In the genomic region with DNA sequence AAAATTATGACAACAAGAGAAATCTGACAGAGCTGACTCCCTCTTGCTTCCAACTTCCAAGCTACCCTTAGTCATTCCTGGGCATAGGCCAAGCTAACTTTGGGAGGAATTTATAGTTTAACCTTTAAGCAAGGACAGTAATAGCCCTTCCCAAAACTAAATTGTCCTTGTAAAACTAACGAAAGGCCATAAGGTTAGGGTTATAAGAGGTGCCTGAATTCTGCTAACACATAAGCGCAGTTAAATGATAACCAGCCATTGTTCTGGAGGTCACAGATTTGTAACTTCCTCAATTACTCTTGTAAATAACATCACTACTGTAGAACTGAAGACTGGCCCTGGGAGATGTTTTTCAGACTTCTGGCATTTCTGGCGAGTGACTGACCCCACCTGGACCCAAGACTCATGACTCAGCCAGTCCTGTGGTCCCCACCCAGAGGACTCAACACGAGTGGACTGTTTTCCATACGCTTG, we compare ENCODE assay signal across 15 cellular contexts.
DNase-seq lines count a peak whose midpoint lies in the region; ATAC-seq, FAIRE-seq and TF ChIP-seq lines count a peak whose summit lies in the region.
"Had no signal": no experiment of that assay in that cellular context is flagged by ENCODE, and none has a peak within 500 bp of the region (broad histone marks: within the 10 kb centered on the region; RNA-seq: fewer than 3 reads in every experiment).

No MANE protein-coding gene starts in this region.

- H3K4me1 ChIP-seq in SK-N-SH (ENCODE audit: control insufficient read depth in 1 of 2, insufficient read depth in 2 of 2, low read depth in 1 of 2, low read length in 1 of 2) (peaks cover 16 to 17% of the 10 kb centered on the region in 2 experiments), Peyer's patch (peaks cover 0 to 31% (median 1%) of the 10 kb centered on the region in 4 donors)

- no peak overlapping the region for H3K27ac Mint-ChIP-seq in stimulated activated effector memory CD8-positive, alpha-beta T cell treated with anti-CD3 and anti-CD28 coated beads, Interleukin-12 subunit alpha, Interleukin-12 subunit beta, amount 100 ng/mL, for 72 hours
- H3K27ac Mint-ChIP-seq: CD4-positive, alpha-beta T cell; dendritic cell treated with granulocyte-macrophage colony-stimulating factor and Interleukin-4, amounts not matched to agents 40 ng/mL and 50 ng/mL, for 4 days; naive thymus-derived CD4-positive, alpha-beta T cell had no signal

- POLR2A ChIA-PET in SK-N-SH (lab: Yijun Ruan, JAX): no interaction called here

- TF ChIP-seq CTCF in SK-N-SH (IDR thresholded peaks at IDR 0.05): no peak
- TF ChIP-seq CTCF in epithelial cell of proximal tubule (conservative IDR thresholded peaks at IDR 0.05; ENCODE audit: low read depth, low read length): peak; percentile 1
- no peak for TF ChIP-seq CTCF in omental fat pad (IDR thresholded peaks at IDR 0.05)
- no peak for TF ChIP-seq CTCF in Peyer's patch (IDR thresholded peaks at IDR 0.05)

- H3K27ac ChIP-seq in SK-N-SH (ENCODE audit: low read depth in 2 of 2, low read length in 1 of 2): peak overlapping the region; percentile 67 to 83; a peak in 3 of 4 replicates
- H3K27ac ChIP-seq in Peyer's patch: peak overlapping the region in 1 of 4 donors; percentile 3

- no peaks in the 10 kb centered on the region for H3K36me3 Mint-ChIP-seq in stimulated activated effector memory CD8-positive, alpha-beta T cell treated with anti-CD3 and anti-CD28 coated beads, Interleukin-12 subunit alpha, Interleukin-12 subunit beta, amount 100 ng/mL, for 72 hours
- H3K36me3 Mint-ChIP-seq: naive thymus-derived CD4-positive, alpha-beta T cell had no signal

- no peak for TF ChIP-seq RAD21 in SK-N-SH (IDR thresholded peaks at IDR 0.05; ENCODE audit: low read length)

- no peaks in the 10 kb centered on the region for H3K9me2 ChIP-seq in SK-N-SH

- H3K36me3 ChIP-seq in SK-N-SH (replicated peaks in 1 of 2; ENCODE audit: control insufficient read depth in 1 of 2, insufficient read depth in 2 of 2, low read length in 1 of 2): no peaks in the 10 kb centered on the region
- H3K36me3 ChIP-seq in Peyer's patch: no peaks in the 10 kb centered on the region

- no peaks in the 10 kb centered on the region for H3K27me3 ChIP-seq in SK-N-SH (ENCODE audit: insufficient read depth)
- no peaks in the 10 kb centered on the region for H3K27me3 ChIP-seq in Peyer's patch

- H3K4me2 ChIP-seq in SK-N-SH: peak overlapping the region; percentile 22; the same call in 1 of the 2 replicates

- peak in 1 of 2 experiments; percentile 87; a peak in 3 of 4 replicates for TF ChIP-seq EP300 in SK-N-SH (IDR thresholded peaks at IDR 0.05; ENCODE audit: borderline replicate concordance in 1 of 2, low read depth in 1 of 2, low read length in 1 of 2)

- TF ChIP-seq POLR2A in Peyer's patch (IDR thresholded peaks at IDR 0.05) (no peak), GM12891 (IDR thresholded peaks at IDR 0.05; ENCODE audit: low read depth, low read length) (no peak)

- CTCF ChIA-PET in SK-N-SH (lab: Yijun Ruan, JAX): interaction anchor here (1.0 to 3.3 kb wide), 4 partner anchors 9 to 485 kb away, joined by 3 to 16 read pairs (median 4); no protein-coding TSS in a partner anchor

- H3K9me3 ChIP-seq in SK-N-SH (no peaks in the 10 kb centered on the region), Peyer's patch (no peaks in the 10 kb centered on the region)

- in situ Hi-C loops in Caki2 (cut with HindIII; ENCODE audit: low pct_unique_long_range_greater_than_20kb, low sequenced_read_pairs): loop anchor here (25.0 kb wide), 1 partner anchor 481 kb away; a partner anchor contains a TSS

- H2AFZ ChIP-seq in SK-N-SH (ENCODE audit: low read depth): peak overlapping the region; percentile 12; the same call in 1 of the 2 replicates

- H3K4me3 ChIP-seq in SK-N-SH (ENCODE audit: low read depth in 2 of 2, low read length in 1 of 2) (no peak overlapping the region), epithelial cell of proximal tubule (ENCODE audit: low read depth, low read length) (no peak overlapping the region), Peyer's patch (no peak overlapping the region)

- H3K4me1 Mint-ChIP-seq in stimulated activated effector memory CD8-positive, alpha-beta T cell treated with anti-CD3 and anti-CD28 coated beads, Interleukin-12 subunit alpha, Interleukin-12 subunit beta, amount 100 ng/mL, for 72 hours: no peaks in the 10 kb centered on the region
- H3K4me1 Mint-ChIP-seq: naive thymus-derived CD4-positive, alpha-beta T cell had no signal

- H4K20me1 ChIP-seq in SK-N-SH (ENCODE audit: insufficient read depth): no peaks in the 10 kb centered on the region

- no peaks in the 10 kb centered on the region for H3K79me2 ChIP-seq in SK-N-SH (ENCODE audit: insufficient read depth)

- ATAC-seq in omental fat pad (ENCODE audit: low FRiP score) (peak; percentile 79), GM18498 (IDR thresholded peaks at IDR 0.05; ENCODE audit: unreplicated experiment) (no peak)
- ATAC-seq in stimulated activated effector memory CD8-positive, alpha-beta T cell treated with anti-CD3 and anti-CD28 coated beads, Interleukin-12 subunit alpha, Interleukin-12 subunit beta, amount 100 ng/mL, for 72 hours: no peak
- ATAC-seq: naive thymus-derived CD4-positive, alpha-beta T cell had no signal

- H3K4me3 Mint-ChIP-seq in stimulated activated effector memory CD8-positive, alpha-beta T cell treated with anti-CD3 and anti-CD28 coated beads, Interleukin-12 subunit alpha, Interleukin-12 subunit beta, amount 100 ng/mL, for 72 hours: no peak overlapping the region
- H3K4me3 Mint-ChIP-seq: CD4-positive, alpha-beta T cell; dendritic cell treated with granulocyte-macrophage colony-stimulating factor and Interleukin-4, amounts not matched to agents 40 ng/mL and 50 ng/mL, for 4 days; naive thymus-derived CD4-positive, alpha-beta T cell had no signal

- no peaks in the 10 kb centered on the region for H3K9me3 Mint-ChIP-seq in stimulated activated effector memory CD8-positive, alpha-beta T cell treated with anti-CD3 and anti-CD28 coated beads, Interleukin-12 subunit alpha, Interleukin-12 subunit beta, amount 100 ng/mL, for 72 hours
- H3K9me3 Mint-ChIP-seq: CD4-positive, alpha-beta T cell; dendritic cell treated with granulocyte-macrophage colony-stimulating factor and Interleukin-4, amounts not matched to agents 40 ng/mL and 50 ng/mL, for 4 days; naive thymus-derived CD4-positive, alpha-beta T cell had no signal

- WGBS in SK-N-SH (ENCODE audit: low lambda C conversion rate): 22% methylated on average over 5 of the region's 5 CpGs

- DNase-seq in Caki2 (ENCODE audit: low read depth) (peak; percentile 89), SK-N-SH (no peak), epithelial cell of proximal tubule (ENCODE audit: low read depth) (peak; percentile 66), omental fat pad (ENCODE audit: low spot score) (no peak), Peyer's patch (no peak), GM12891 (ENCODE audit: insufficient read length, low spot score) (no peak)
- no peak for DNase-seq in stimulated activated effector memory CD8-positive, alpha-beta T cell treated with anti-CD3 and anti-CD28 coated beads, Interleukin-12 subunit alpha, Interleukin-12 subunit beta, amount 100 ng/mL, for 72 hours (ENCODE audit: low spot score in 2 of 2)
- DNase-seq: activated CD4-positive, CD25-positive, alpha-beta regulatory T cell treated with anti-CD3 and anti-CD28 coated beads, Interleukin-2, amount 50 U/mL, for 72 hours; CD4-positive, alpha-beta T cell; hypothalamus; naive thymus-derived CD4-positive, alpha-beta T cell; stimulated activated naive CD4-positive, alpha-beta T cell treated with Interleukin-2 at 50 U/mL for 16 hours had no signal

- no peak for FAIRE-seq in GM12891 (lab: Jason Lieb, UNC)
- FAIRE-seq: GM12892 had no signal

- peaks cover 28% of the 10 kb centered on the region for H3F3A ChIP-seq in SK-N-SH (replicated peaks; ENCODE audit: insufficient read depth)

- H3K9ac ChIP-seq in SK-N-SH: no peak overlapping the region

TF ChIP-seq in SK-N-SH, 30 proteins besides CTCF, POLR2A, EP300 and RAD21 (continues in another document):
- TF ChIP-seq FOXJ3 (CRISPR knock-in tag; IDR thresholded peaks at IDR 0.05) (no peak), SIN3A (IDR thresholded peaks at IDR 0.05; ENCODE audit: borderline replicate concordance, low read depth, low read length) (no peak), TEAD4 (IDR thresholded peaks at IDR 0.05; ENCODE audit: borderline replicate concordance, insufficient read depth) (peak; percentile 52; the same call in 1 of the 2 replicates), POLR2AphosphoS5 (IDR thresholded peaks at IDR 0.05; ENCODE audit: low read depth, low read length) (peak; percentile 21; the same call in 1 of the 2 replicates), NRF1 (IDR thresholded peaks at IDR 0.05; ENCODE audit: low read depth, low read length) (no peak), TCF12 (IDR thresholded peaks at IDR 0.05) (peak; percentile 87), ELF1 (IDR thresholded peaks at IDR 0.05) (no peak), CHD2 (IDR thresholded peaks at IDR 0.05; ENCODE audit: low read length, partially characterized antibody) (no peak)

TF ChIP-seq in GM12891, 5 proteins besides CTCF, POLR2A, EP300 and RAD21:
- TF ChIP-seq POU2F2 (IDR thresholded peaks at IDR 0.05; ENCODE audit: low read depth, low read length) (no peak), SPI1 (IDR thresholded peaks at IDR 0.05; ENCODE audit: low read depth, low read length) (no peak), POLR2AphosphoS5 (IDR thresholded peaks at IDR 0.05; ENCODE audit: low read depth, low read length) (no peak), PAX5 (IDR thresholded peaks at IDR 0.05; ENCODE audit: insufficient read depth, low read length, severe bottlenecking) (no peak)

Comparison
In these comparisons a context has a peak if more than half of its experiments do, and no peak if none do; other contexts are left out.
1. DNase-seq: peak in Caki2 (single experiment) and epithelial cell of proximal tubule (single experiment); none in SK-N-SH (single experiment), omental fat pad (single experiment), Peyer's patch (0 of 3), stimulated activated effector memory CD8-positive, alpha-beta T cell treated with anti-CD3 and anti-CD28 coated beads, Interleukin-12 subunit alpha, Interleukin-12 subunit beta, amount 100 ng/mL, for 72 hours (0 of 2) and GM12891 (single experiment).